Comparison of ENCODE assay signal across 1 cellular context in the genomic region with DNA sequence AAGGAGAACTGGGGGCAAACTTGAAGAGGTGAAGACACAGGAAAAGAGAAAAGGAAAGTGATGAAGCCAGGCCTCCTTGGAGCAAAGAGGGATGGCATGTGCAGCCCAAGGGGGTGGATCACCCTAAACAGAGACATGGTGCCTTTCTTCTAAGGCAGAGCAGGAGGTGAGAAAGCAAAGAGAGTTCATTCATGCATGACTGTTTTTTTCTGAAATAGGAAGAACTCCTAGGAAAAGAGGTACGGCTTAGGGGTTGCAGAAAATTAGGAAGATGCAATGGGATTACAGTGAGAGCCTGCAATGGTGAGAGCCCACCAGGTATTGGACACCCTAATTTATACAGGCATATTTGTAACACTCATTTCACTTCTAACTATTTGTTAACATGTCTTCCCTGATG.
TF ChIP-seq lines count a peak whose summit lies in the region.

No MANE protein-coding gene starts in this region.

TF ChIP-seq in HepG2, 621 proteins besides CTCF, POLR2A, EP300 and RAD21 (continued from another document):
- TF ChIP-seq AGO2 (optimal IDR thresholded peaks at IDR 0.05; ENCODE audit: low read depth, low read length) = no peak
- TF ChIP-seq NFATC3 (CRISPR knock-in tag; IDR thresholded peaks at IDR 0.05) = no peak
- TF ChIP-seq RBAK (CRISPR knock-in tag; IDR thresholded peaks at IDR 0.05) = no peak
- no peak for TF ChIP-seq U2AF1 (optimal IDR thresholded peaks at IDR 0.05; ENCODE audit: low read depth, low read length)
- no peak for TF ChIP-seq MIXL1 (CRISPR knock-in tag; IDR thresholded peaks at IDR 0.05)
- TF ChIP-seq WIZ (CRISPR knock-in tag; IDR thresholded peaks at IDR 0.05) = no peak
- TF ChIP-seq STAG1 (CRISPR knock-in tag; IDR thresholded peaks at IDR 0.05) = no peak
- TF ChIP-seq KLF15 (CRISPR knock-in tag; IDR thresholded peaks at IDR 0.05; ENCODE audit: borderline replicate concordance) = no peak
- TF ChIP-seq, protein P1, sequence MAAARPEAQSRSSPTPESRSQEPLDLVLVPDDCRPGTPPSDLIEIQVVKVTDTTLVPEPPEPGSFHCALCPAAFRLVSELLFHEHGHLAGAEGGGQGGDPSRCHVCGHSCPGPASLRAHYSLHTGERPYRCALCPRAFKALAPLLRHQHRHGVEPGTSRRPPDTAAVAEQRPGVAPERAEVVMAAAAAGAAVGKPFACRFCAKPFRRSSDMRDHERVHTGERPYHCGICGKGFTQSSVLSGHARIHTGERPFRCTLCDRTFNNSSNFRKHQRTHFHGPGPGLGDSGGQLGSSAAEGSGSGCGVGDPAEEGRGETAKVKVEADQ (CRISPR knock-in tag; IDR thresholded peaks at IDR 0.05; ENCODE audit: borderline replicate concordance) = no peak
TF ChIP-seq in HepG2: peak in this region for 0.
